In the genomic region with DNA sequence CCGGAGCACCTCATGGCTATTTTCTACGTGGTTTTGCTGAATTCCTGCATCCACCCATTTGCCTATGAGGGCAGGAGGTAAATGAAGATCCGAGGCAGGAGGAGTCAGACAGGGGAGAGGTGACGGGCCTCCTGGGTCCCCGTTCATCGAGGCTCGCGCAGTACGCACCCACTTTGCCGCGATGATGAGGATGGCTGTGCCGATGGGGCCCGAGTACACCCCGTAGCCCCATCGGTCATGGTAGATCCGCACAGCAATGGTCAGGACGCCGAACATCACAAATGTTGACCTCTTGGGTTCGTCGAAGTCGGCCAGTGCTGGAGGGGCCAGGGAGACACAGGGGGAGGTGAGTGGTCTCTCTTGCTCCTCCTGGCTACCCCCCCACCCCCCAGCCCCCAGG, we compare ENCODE assay signal across 1 cellular context.
TF ChIP-seq lines count a peak whose summit lies in the region.

No MANE protein-coding gene starts in this region.

TF ChIP-seq in SK-N-SH, 30 proteins besides CTCF, POLR2A, EP300 and RAD21 (continued from another document):
- no peak for TF ChIP-seq FOXJ3 (CRISPR knock-in tag; IDR thresholded peaks at IDR 0.05)
- no peak for TF ChIP-seq RXRA (IDR thresholded peaks at IDR 0.05; ENCODE audit: borderline replicate concordance, low read depth)
- no peak for TF ChIP-seq TCF12 (IDR thresholded peaks at IDR 0.05)
- TF ChIP-seq EZH2phosphoT487 (IDR thresholded peaks at IDR 0.05; ENCODE audit: borderline replicate concordance, low read depth), result no peak
- TF ChIP-seq MAX (IDR thresholded peaks at IDR 0.05; ENCODE audit: low read depth), result no peak
- no peak for TF ChIP-seq MEF2A (IDR thresholded peaks at IDR 0.05; ENCODE audit: borderline replicate concordance, low read depth)
- TF ChIP-seq FOSL2 (IDR thresholded peaks at IDR 0.05; ENCODE audit: borderline replicate concordance, low read depth), result no peak
- no peak for TF ChIP-seq POLR2AphosphoS5 (IDR thresholded peaks at IDR 0.05; ENCODE audit: low read depth, low read length)
- no peak for TF ChIP-seq NFIC (IDR thresholded peaks at IDR 0.05; ENCODE audit: borderline replicate concordance)
- TF ChIP-seq USF1 (IDR thresholded peaks at IDR 0.05; ENCODE audit: borderline replicate concordance, low read depth), result no peak
- TF ChIP-seq, protein P1, sequence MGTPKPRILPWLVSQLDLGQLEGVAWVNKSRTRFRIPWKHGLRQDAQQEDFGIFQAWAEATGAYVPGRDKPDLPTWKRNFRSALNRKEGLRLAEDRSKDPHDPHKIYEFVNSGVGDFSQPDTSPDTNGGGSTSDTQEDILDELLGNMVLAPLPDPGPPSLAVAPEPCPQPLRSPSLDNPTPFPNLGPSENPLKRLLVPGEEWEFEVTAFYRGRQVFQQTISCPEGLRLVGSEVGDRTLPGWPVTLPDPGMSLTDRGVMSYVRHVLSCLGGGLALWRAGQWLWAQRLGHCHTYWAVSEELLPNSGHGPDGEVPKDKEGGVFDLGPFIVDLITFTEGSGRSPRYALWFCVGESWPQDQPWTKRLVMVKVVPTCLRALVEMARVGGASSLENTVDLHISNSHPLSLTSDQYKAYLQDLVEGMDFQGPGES (IDR thresholded peaks at IDR 0.05; ENCODE audit: low read depth, low read length), result no peak
- no peak for TF ChIP-seq GATA2 (CRISPR knock-in tag; IDR thresholded peaks at IDR 0.05)
